In genomic region chr16:1532081-1532760, GRCh38 we compare ENCODE assay signal across 12 cellular contexts. TPM values are rescaled to one million over a fixed set of nuclear protein-coding genes. Genes with fewer than 3 reads are reported as not detected.
A peak's percentile ranks its signal among the peaks of the same experiment; 100 is the strongest.
DNase-seq lines count a peak whose midpoint lies in the region; ATAC-seq, FAIRE-seq and TF ChIP-seq lines count a peak whose summit lies in the region.
"Had no signal": no experiment of that assay in that cellular context is flagged by ENCODE, and none has a peak within 500 bp of the region (broad histone marks: within the 10 kb centered on the region; RNA-seq: fewer than 3 reads in every experiment).

No MANE protein-coding gene starts in this region.

- no peaks in the 10 kb centered on the region for H3K4me1 ChIP-seq in prostate gland (replicated peaks)

- WGBS in prostate gland: 9% methylated on average over 28 of the region's 28 CpGs

- no peaks in the 10 kb centered on the region for H3K27me3 ChIP-seq in prostate gland (replicated peaks; ENCODE audit: insufficient read depth)

- H3K36me3 ChIP-seq in prostate gland: peaks cover 0 to 3% of the 10 kb centered on the region in 2 donors

- H3K27ac ChIP-seq in C4-2B (peak overlapping the region; percentile 45), VCaP (peak overlapping the region; percentile 59), prostate gland (peak overlapping the region; percentile 81 to 87)
- H3K27ac ChIP-seq: epithelial cell of prostate had no signal

- peak; percentile 5 for TF ChIP-seq POLR2A in prostate gland (IDR thresholded peaks at IDR 0.05)

- intact Hi-C loops in Right ventricle myocardium superior (cut with DNase I): no loop called here
- intact Hi-C loops in prostate gland (cut with DNase I): loop anchor here (5.0 kb wide), 1 partner anchor 80 kb away; the partner anchor contains the start of genes CRAMP1 and IFT140

- peak; percentile 79 for ATAC-seq in Right ventricle myocardium superior (ENCODE audit: poor library complexity)
- no peak for ATAC-seq in GM19395 (IDR thresholded peaks at IDR 0.05; ENCODE audit: unreplicated experiment)

- no peak for TF ChIP-seq CTCF in C4-2B (conservative IDR thresholded peaks at IDR 0.05)
- no peak for TF ChIP-seq CTCF in VCaP (conservative IDR thresholded peaks at IDR 0.05)
- TF ChIP-seq CTCF in prostate gland (IDR thresholded peaks at IDR 0.05): no peak

- peak overlapping the region in 1 of 2 donors; percentile 2 for H3K4me3 ChIP-seq in prostate gland

- DNase-seq in Right ventricle myocardium superior (peak; percentile 94), prostate gland (ENCODE audit: low spot score) (peak; percentile 85), NCI-H2081 (lab: John Stamatoyannopoulos, UW) (no peak), AML-193 (lab: John Stamatoyannopoulos, UW) (no peak), HTR-8/SVneo (ENCODE audit: insufficient read length, low spot score) (no peak)

- FAIRE-seq in HTR-8/SVneo (lab: Jason Lieb, UNC): no peak
- FAIRE-seq: D721Med had no signal

- H3K9me3 ChIP-seq in prostate gland: no peaks in the 10 kb centered on the region

RNA-seq across cellular contexts. Expression of gene TMEM204, which starts 1.2 kb away (rescaled TPM):
- total RNA-seq in Right ventricle myocardium superior (28.9 TPM), prostate gland (10 to 100 TPM; 20.7 to 33.9 TPM)
- total RNA-seq: SK-MEL-5 had no signal

RNA-seq across cellular contexts. Expression of gene TELO2, which starts 39.1 kb away (rescaled TPM):
- total RNA-seq in Right ventricle myocardium superior: 18.8 TPM
- total RNA-seq in prostate gland: 10 to 100 TPM; 35.1 to 53.5 TPM

RNA-seq across cellular contexts. Expression of gene PTX4, which starts 43.5 kb away (rescaled TPM):
- total RNA-seq in Right ventricle myocardium superior: 0.16 TPM
- total RNA-seq in prostate gland: 1 to 10 TPM in 1 of 2 donors, not detected in 1; 2.2 TPM
- total RNA-seq: myocyte, SK-MEL-5 had no signal

RNA-seq across cellular contexts. Expression of gene CLCN7, which starts 57.4 kb away (rescaled TPM):
- total RNA-seq in Right ventricle myocardium superior (45.0 TPM), prostate gland (100 to 1,000 TPM in 1 of 2 donors, 10 to 100 TPM in 1; 51.9 to 108 TPM)

Comparison
In these comparisons a context has a peak if more than half of its experiments do, and no peak if none do; other contexts are left out.
1. DNase-seq: peak in Right ventricle myocardium superior (single experiment) and prostate gland (single experiment); none in NCI-H2081 (0 of 2), AML-193 (0 of 2) and HTR-8/SVneo (single experiment).
2. Peak in every context shown above with its lines, with median percentiles within 50 percentile points of each other: H3K27ac ChIP-seq.